ENCODE assay signal across 15 cellular contexts in the genomic region with DNA sequence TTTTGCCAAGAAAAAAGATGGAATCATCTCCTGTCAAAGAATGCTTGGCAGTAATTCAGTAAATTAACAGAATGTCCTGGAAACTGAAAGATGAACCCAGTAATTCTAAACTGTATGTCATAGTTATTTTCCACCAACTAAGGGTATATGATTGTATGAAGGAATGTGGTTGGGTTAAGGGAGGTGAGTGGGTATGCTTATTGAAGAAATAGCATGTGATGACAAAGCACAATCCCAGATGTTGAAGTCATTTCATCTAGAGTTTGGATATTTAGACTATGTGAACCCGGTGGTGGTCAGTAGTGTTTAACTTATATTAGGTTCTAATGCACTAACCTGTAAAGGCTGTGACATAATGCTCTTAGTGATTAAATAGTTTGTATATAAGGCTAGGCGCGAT.
"Had no signal": no experiment of that assay in that cellular context is flagged by ENCODE, and none has a peak within 500 bp of the region (broad histone marks: within the 10 kb centered on the region; RNA-seq: fewer than 3 reads in every experiment).

No MANE protein-coding gene starts in this region.

- H3K27me3 Mint-ChIP-seq: activated naive CD4-positive, alpha-beta T cell treated with anti-CD3 and anti-CD28 coated beads, Interleukin-2, amount 50 U/mL, for 24 hours; naive thymus-derived CD4-positive, alpha-beta T cell had no signal

- H3K4me3 ChIP-seq: gastroesophageal sphincter, heart left ventricle, sigmoid colon had no signal

- H3K4me1 ChIP-seq: gastroesophageal sphincter, heart left ventricle, sigmoid colon had no signal

- H3K4me1 Mint-ChIP-seq: activated naive CD4-positive, alpha-beta T cell treated with anti-CD3 and anti-CD28 coated beads, Interleukin-2, amount 50 U/mL, for 24 hours; endodermal cell had no signal

- H3K27ac Mint-ChIP-seq: activated naive CD4-positive, alpha-beta T cell treated with anti-CD3 and anti-CD28 coated beads, Interleukin-2, amount 50 U/mL, for 24 hours; endodermal cell; naive thymus-derived CD4-positive, alpha-beta T cell; T-helper 2 cell treated with Interferon-gamma antibody and Interleukin-4, amounts not matched to agents 5 μg/mL and 100 μg/mL, for 36 hours had no signal

- ATAC-seq: gastroesophageal sphincter; heart left ventricle; left ventricle myocardium superior; naive thymus-derived CD4-positive, alpha-beta T cell had no signal

- H3K4me3 Mint-ChIP-seq: activated naive CD4-positive, alpha-beta T cell treated with anti-CD3 and anti-CD28 coated beads, Interleukin-2, amount 50 U/mL, for 24 hours; endodermal cell; T-helper 2 cell treated with Interferon-gamma antibody and Interleukin-4, amounts not matched to agents 5 μg/mL and 100 μg/mL, for 36 hours had no signal

- DNase-seq: activated CD4-positive, alpha-beta T cell treated with anti-CD3 and anti-CD28 coated beads, Interleukin-2, amount 50 U/mL, for 4 hours; activated gamma-delta T cell; endodermal cell; heart left ventricle; left ventricle myocardium superior; naive thymus-derived CD4-positive, alpha-beta T cell; sigmoid colon; stimulated activated CD4-positive, alpha-beta T cell treated with anti-CD3 and anti-CD28 coated beads, Interleukin-1b, Interleukin-23, amount 100 ng/mL, for 48 hours; stimulated activated CD8-positive, alpha-beta memory T cell treated with anti-CD3 and anti-CD28 coated beads, Interleukin-4, amount 100 ng/mL, for 48 hours; stimulated activated naive CD4-positive, alpha-beta T cell had no signal

- H3K27me3 ChIP-seq: gastroesophageal sphincter, heart left ventricle, sigmoid colon had no signal

- H3K27ac ChIP-seq: epithelial cell of prostate, gastroesophageal sphincter, heart left ventricle, sigmoid colon had no signal

- FAIRE-seq: TTC549 had no signal
